15 cellular contexts compared by ENCODE assay signal in genomic region chr6:5215181-5215580, GRCh38. TPM values are rescaled to one million over a fixed set of nuclear protein-coding genes. Genes with fewer than 3 reads are reported as not detected.
DNase-seq lines count a peak whose midpoint lies in the region; ATAC-seq, FAIRE-seq and TF ChIP-seq lines count a peak whose summit lies in the region.
"Had no signal": no experiment of that assay in that cellular context is flagged by ENCODE, and none has a peak within 500 bp of the region (broad histone marks: within the 10 kb centered on the region; RNA-seq: fewer than 3 reads in every experiment).

No MANE protein-coding gene starts in this region.

- no peak overlapping the region for H3K27ac ChIP-seq in aorta (ENCODE audit: low read depth in 1 of 2, low read length in 2 of 2)

- no peak overlapping the region for H3K4me3 ChIP-seq in aorta (ENCODE audit: low read length in 2 of 2)

- no peaks in the 10 kb centered on the region for H3K9me3 ChIP-seq in aorta (ENCODE audit: control insufficient read depth, low read length)
- H3K9me3 ChIP-seq: heart left ventricle had no signal

- intact Hi-C loops in aorta (cut with DNase I), result loop anchor here in 1 of 2 donors (1.0 to 2.0 kb wide), 2 partner anchors 46 to 72 kb away; partner anchors contain the start of genes FARS2 and LYRM4

- CTCF ChIA-PET in activated CD8-positive, alpha-beta memory T cell treated with anti-CD3 and anti-CD28 coated beads, Interleukin-2, amount 10 ng/mL, durations not matched to agents 7 days and 5 days (lab: Charles Lee), result interaction anchor here (1.2 to 3.8 kb wide), 5 partner anchors 10 to 165 kb away, joined by 3 to 18 read pairs (median 8); no protein-coding TSS in a partner anchor

- H3K36me3 Mint-ChIP-seq in activated CD8-positive, alpha-beta memory T cell treated with anti-CD3 and anti-CD28 coated beads, Interleukin-2, amount 10 ng/mL, durations not matched to agents 7 days and 5 days, result no peaks in the 10 kb centered on the region
- H3K36me3 Mint-ChIP-seq: natural killer cell had no signal

- H3K4me3 Mint-ChIP-seq in activated CD8-positive, alpha-beta memory T cell treated with anti-CD3 and anti-CD28 coated beads, Interleukin-2, amount 10 ng/mL, durations not matched to agents 7 days and 5 days, result no peak overlapping the region
- H3K4me3 Mint-ChIP-seq: CD8-positive, alpha-beta T cell; dendritic cell treated with granulocyte-macrophage colony-stimulating factor and Interleukin-4, amounts not matched to agents 40 ng/mL and 50 ng/mL, for 4 days; immature natural killer cell; natural killer cell had no signal

- 78 to 80% methylated on average over 1 of the region's 1 CpG for WGBS in aorta, 2 donors

- no peaks in the 10 kb centered on the region for H3K9me3 Mint-ChIP-seq in activated CD8-positive, alpha-beta memory T cell treated with anti-CD3 and anti-CD28 coated beads, Interleukin-2, amount 10 ng/mL, durations not matched to agents 7 days and 5 days (ENCODE audit: low read depth)
- H3K9me3 Mint-ChIP-seq: CD8-positive, alpha-beta T cell; dendritic cell treated with granulocyte-macrophage colony-stimulating factor and Interleukin-4, amounts not matched to agents 40 ng/mL and 50 ng/mL, for 4 days; immature natural killer cell; natural killer cell had no signal

- H3K27me3 ChIP-seq in aorta (ENCODE audit: control insufficient read depth in 1 of 2, insufficient read depth in 2 of 2, low read length in 1 of 2), result no peaks in the 10 kb centered on the region
- H3K27me3 ChIP-seq: heart left ventricle had no signal

- DNase-seq in activated CD8-positive, alpha-beta memory T cell treated with anti-CD3 and anti-CD28 coated beads, Interleukin-2, amount 10 ng/mL, durations not matched to agents 7 days and 5 days, result no peak
- DNase-seq in activated CD8-positive, alpha-beta memory T cell treated with anti-CD3 and anti-CD28 coated beads for 24 hours, result no peak
- DNase-seq in astrocyte of the hippocampus (ENCODE audit: low read depth, low spot score), result peak; percentile 32
- peak; percentile 36 for DNase-seq in iris pigment epithelial cell (ENCODE audit: low read depth)
- DNase-seq in aorta, result no peak
- no peak for DNase-seq in GM12892 (ENCODE audit: insufficient read length)
- DNase-seq in GM19240 (ENCODE audit: insufficient read length, low spot score), result no peak
- DNase-seq: activated CD4-positive, alpha-beta T cell treated with anti-CD3 and anti-CD28 coated beads for 4 hours; CD8-positive, alpha-beta T cell; immature natural killer cell; natural killer cell; NCI-H187 had no signal

- no peaks in the 10 kb centered on the region for H3K27me3 Mint-ChIP-seq in activated CD8-positive, alpha-beta memory T cell treated with anti-CD3 and anti-CD28 coated beads, Interleukin-2, amount 10 ng/mL, durations not matched to agents 7 days and 5 days
- H3K27me3 Mint-ChIP-seq: dendritic cell treated with granulocyte-macrophage colony-stimulating factor and Interleukin-4, amounts not matched to agents 40 ng/mL and 50 ng/mL, for 4 days had no signal

- no peak for FAIRE-seq in GM12892 (lab: Jason Lieb, UNC)

- ATAC-seq in activated CD8-positive, alpha-beta memory T cell treated with anti-CD3 and anti-CD28 coated beads, Interleukin-2, amount 10 ng/mL, durations not matched to agents 7 days and 5 days, result no peak
- ATAC-seq in aorta (ENCODE audit: low FRiP score) (peak; percentile 44), GM21717 (IDR thresholded peaks at IDR 0.05; ENCODE audit: unreplicated experiment) (no peak)
- ATAC-seq: CD8-positive, alpha-beta T cell; natural killer cell had no signal

- no peak for TF ChIP-seq POLR2A in GM12892 (IDR thresholded peaks at IDR 0.05; ENCODE audit: low read depth, low read length)

- peak overlapping the region; percentile 21 for H3K27ac Mint-ChIP-seq in activated CD8-positive, alpha-beta memory T cell treated with anti-CD3 and anti-CD28 coated beads, Interleukin-2, amount 10 ng/mL, durations not matched to agents 7 days and 5 days
- H3K27ac Mint-ChIP-seq: CD8-positive, alpha-beta T cell; dendritic cell treated with granulocyte-macrophage colony-stimulating factor and Interleukin-4, amounts not matched to agents 40 ng/mL and 50 ng/mL, for 4 days; immature natural killer cell; natural killer cell had no signal

- H3K4me1 Mint-ChIP-seq in activated CD8-positive, alpha-beta memory T cell treated with anti-CD3 and anti-CD28 coated beads, Interleukin-2, amount 10 ng/mL, durations not matched to agents 7 days and 5 days, result peaks cover 9% of the 10 kb centered on the region
- H3K4me1 Mint-ChIP-seq: immature natural killer cell, natural killer cell had no signal

- H3K4me1 ChIP-seq in aorta (ENCODE audit: control insufficient read depth in 1 of 2, insufficient read depth in 2 of 2, low read length in 2 of 2), result no peaks in the 10 kb centered on the region

- H3K36me3 ChIP-seq in aorta (ENCODE audit: control insufficient read depth in 1 of 2, insufficient read depth in 2 of 2, low read length in 1 of 2), result no peaks in the 10 kb centered on the region

RNA-seq across cellular contexts. Expression of gene LYRM4, which starts 45.6 kb away (rescaled TPM):
- 10 to 100 TPM; 36.4 to 39.6 TPM for total RNA-seq in activated CD8-positive, alpha-beta memory T cell treated with anti-CD3 and anti-CD28 coated beads, Interleukin-2, amount 10 ng/mL, durations not matched to agents 7 days and 5 days
- total RNA-seq in aorta, result 10 to 100 TPM; 17.9 to 23.9 TPM
- polyA plus RNA-seq in aorta, result 10 to 100 TPM; 18.3 to 28.7 TPM
- polyA plus RNA-seq in GM12892 (2012; ENCODE audit: missing spikeins), result 56.5 TPM

RNA-seq across cellular contexts. Expression of gene FARS2, which starts 46.1 kb away (rescaled TPM):
- total RNA-seq in activated CD8-positive, alpha-beta memory T cell treated with anti-CD3 and anti-CD28 coated beads, Interleukin-2, amount 10 ng/mL, durations not matched to agents 7 days and 5 days, result 10 to 100 TPM; 23.2 to 28.3 TPM
- total RNA-seq in aorta, result 10 to 100 TPM; 11.1 to 14.2 TPM
- polyA plus RNA-seq in aorta, result 1 to 10 TPM; 6.3 to 9.9 TPM
- 14.9 TPM for polyA plus RNA-seq in GM12892 (2012; ENCODE audit: missing spikeins)

Comparison
In these comparisons a context has a peak if more than half of its experiments do, and no peak if none do; other contexts are left out.
1. DNase-seq: peak in astrocyte of the hippocampus (single experiment) and iris pigment epithelial cell (single experiment); none in activated CD8-positive, alpha-beta memory T cell treated with anti-CD3 and anti-CD28 coated beads, Interleukin-2, amount 10 ng/mL, durations not matched to agents 7 days and 5 days (single experiment), activated CD8-positive, alpha-beta memory T cell treated with anti-CD3 and anti-CD28 coated beads for 24 hours (single experiment), aorta (0 of 2), GM12892 (single experiment) and GM19240 (single experiment).